ENCODE assay signal across 1 cellular context in genomic region chr2:85540131-85540587, GRCh38.
TF ChIP-seq lines count a peak whose summit lies in the region.

No MANE protein-coding gene starts in this region.

TF ChIP-seq in K562, 482 proteins besides CTCF, POLR2A, EP300 and RAD21 (continued from another document):
- TF ChIP-seq BCLAF1 (IDR thresholded peaks at IDR 0.05; ENCODE audit: borderline replicate concordance in 1 of 2, control insufficient read depth in 1 of 2, low read depth in 2 of 2, low read length in 1 of 2) (peak in 1 of 2 experiments; percentile 33; a peak in 1 of 4 replicates), ZNF766 (CRISPR knock-in tag; conservative IDR thresholded peaks at IDR 0.05) (no peak)
